Comparison of ENCODE assay signal across 8 cellular contexts in the genomic region with DNA sequence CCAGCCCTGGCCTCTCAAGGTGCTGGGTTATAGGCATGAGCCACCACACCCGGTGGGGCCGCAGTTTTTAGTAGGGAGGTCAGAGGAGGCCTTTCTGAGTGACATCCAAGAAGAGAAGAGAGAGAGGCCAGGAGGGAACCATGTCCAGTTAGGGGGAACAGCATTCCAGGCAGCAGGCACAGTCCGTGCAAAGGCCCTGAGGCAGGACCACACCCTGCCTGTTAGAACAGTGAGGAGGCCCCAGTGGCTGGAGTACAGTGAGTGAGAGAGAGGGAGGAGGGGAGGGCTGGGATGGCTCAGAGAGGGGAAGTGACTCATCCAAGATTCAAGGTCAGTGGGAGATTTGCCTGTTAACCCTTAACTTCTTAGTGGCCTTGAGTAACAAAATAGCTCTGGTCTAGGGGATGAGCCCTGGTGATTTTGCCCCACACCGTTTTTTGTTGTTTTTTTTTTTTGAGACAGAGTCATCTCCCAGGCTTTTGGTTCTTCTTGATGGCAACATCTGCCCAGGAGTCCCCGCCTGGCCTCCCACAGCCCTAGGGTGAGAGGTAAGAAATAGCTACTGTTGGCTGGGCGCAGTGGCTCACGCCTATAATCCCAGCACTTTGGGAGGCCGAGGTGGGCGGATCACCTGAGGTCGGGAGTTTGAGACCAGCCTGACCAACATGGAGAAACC. TPM values are rescaled to one million over a fixed set of nuclear protein-coding genes. Genes with fewer than 3 reads are reported as not detected.
A peak's percentile ranks its signal among the peaks of the same experiment; 100 is the strongest.
DNase-seq lines count a peak whose midpoint lies in the region; ATAC-seq and TF ChIP-seq lines count a peak whose summit lies in the region.

No MANE protein-coding gene starts in this region.

- no peaks in the 10 kb centered on the region for H3K36me3 ChIP-seq in BLaER1

- peak overlapping the region; percentile 15; the same call in 1 of the 2 replicates for H3K27ac ChIP-seq in BLaER1

- H3K4me3 Mint-ChIP-seq in activated CD8-positive, alpha-beta T cell treated with anti-CD3 and anti-CD28 coated beads for 36 hours, result no peak overlapping the region

- H4K20me1 ChIP-seq in BLaER1, result peaks cover 18% of the 10 kb centered on the region

- peak in 66 of 76 experiments; percentile 10 to 94 (median 58) for DNase-seq in HUDEP-2 (lab: John Stamatoyannopoulos, UW; ENCODE audit: unreplicated experiment in 76 of 76)
- peak; percentile 61 for DNase-seq in activated CD8-positive, alpha-beta T cell treated with anti-CD3 and anti-CD28 coated beads for 36 hours
- peak; percentile 85 for DNase-seq in kidney glomerular epithelial cell (lab: John Stamatoyannopoulos, UW)
- no peak for DNase-seq in NCI-H510A (lab: John Stamatoyannopoulos, UW)
- DNase-seq in posterior cingulate gyrus, result no peak

- H3K4me3 ChIP-seq in BLaER1, result no peak overlapping the region

- no peak overlapping the region for H3K27ac Mint-ChIP-seq in activated CD8-positive, alpha-beta T cell treated with anti-CD3 and anti-CD28 coated beads for 36 hours

- peak; percentile 34 for ATAC-seq in activated CD8-positive, alpha-beta T cell treated with anti-CD3 and anti-CD28 coated beads for 36 hours
- ATAC-seq in GM21723 (IDR thresholded peaks at IDR 0.05; ENCODE audit: unreplicated experiment) (no peak), HG03196 (IDR thresholded peaks at IDR 0.05; ENCODE audit: unreplicated experiment) (no peak)

- POLR2A ChIA-PET in activated CD8-positive, alpha-beta T cell treated with anti-CD3 and anti-CD28 coated beads for 36 hours (lab: Charles Lee), result interaction anchor here (0.6 to 8.6 kb wide), 3 partner anchors 40 to 275 kb away, joined by 3 to 82 read pairs (median 5); partner anchors contain the start of gene UHRF1

- TF ChIP-seq CTCF in activated CD8-positive, alpha-beta T cell treated with anti-CD3 and anti-CD28 coated beads for 36 hours (IDR thresholded peaks at IDR 0.05), result no peak

- no peaks in the 10 kb centered on the region for H3K9me3 Mint-ChIP-seq in activated CD8-positive, alpha-beta T cell treated with anti-CD3 and anti-CD28 coated beads for 36 hours

- no peaks in the 10 kb centered on the region for H3K27me3 ChIP-seq in BLaER1

- intact Hi-C loops in activated CD8-positive, alpha-beta T cell treated with anti-CD3 and anti-CD28 coated beads for 36 hours (cut with micrococcal nuclease), result loop anchor here (5.0 kb wide), 2 partner anchors 42 to 162 kb away; no protein-coding TSS in a partner anchor
- intact Hi-C loops in posterior cingulate gyrus (cut with DNase I), result no loop called here

- CTCF ChIA-PET in activated CD8-positive, alpha-beta T cell treated with anti-CD3 and anti-CD28 coated beads for 36 hours (lab: Charles Lee), result interaction anchor here (0.9 to 8.5 kb wide), 7 partner anchors 44 to 162 kb away, joined by 3 to 110 read pairs (median 3); no protein-coding TSS in a partner anchor

- peaks cover 81% of the 10 kb centered on the region for H3K4me1 ChIP-seq in BLaER1

- no peaks in the 10 kb centered on the region for H3K36me3 Mint-ChIP-seq in activated CD8-positive, alpha-beta T cell treated with anti-CD3 and anti-CD28 coated beads for 36 hours (ENCODE audit: low read depth)

- H3K4me2 ChIP-seq in BLaER1, result peak overlapping the region; percentile 11; the same call in 1 of the 2 replicates

- peaks cover 2% of the 10 kb centered on the region for H3K27me3 Mint-ChIP-seq in activated CD8-positive, alpha-beta T cell treated with anti-CD3 and anti-CD28 coated beads for 36 hours

- H3K9ac ChIP-seq in BLaER1, result no peak overlapping the region

- no peaks in the 10 kb centered on the region for H3K9me3 ChIP-seq in BLaER1

- H3K4me1 Mint-ChIP-seq in activated CD8-positive, alpha-beta T cell treated with anti-CD3 and anti-CD28 coated beads for 36 hours (ENCODE audit: low read depth), result peaks cover 16% of the 10 kb centered on the region

RNA-seq across cellular contexts. Expression of gene PLIN3, which starts 2.7 kb away (rescaled TPM):
- 10 to 100 TPM; 15.5 to 23.5 TPM for total RNA-seq in activated CD8-positive, alpha-beta T cell treated with anti-CD3 and anti-CD28 coated beads for 36 hours

RNA-seq across cellular contexts. Expression of gene ARRDC5, which starts 32.5 kb away (rescaled TPM):
- under 1 TPM; 0.18 to 0.20 TPM for total RNA-seq in activated CD8-positive, alpha-beta T cell treated with anti-CD3 and anti-CD28 coated beads for 36 hours

RNA-seq across cellular contexts. Expression of gene TICAM1, which starts 38.7 kb away (rescaled TPM):
- 10 to 100 TPM; 17.4 to 17.5 TPM for total RNA-seq in activated CD8-positive, alpha-beta T cell treated with anti-CD3 and anti-CD28 coated beads for 36 hours

RNA-seq across cellular contexts. Expression of gene UHRF1, which starts 39.1 kb away (rescaled TPM):
- total RNA-seq in activated CD8-positive, alpha-beta T cell treated with anti-CD3 and anti-CD28 coated beads for 36 hours, result 100 to 1,000 TPM; 173 to 175 TPM

Comparison
In these comparisons a context has a peak if more than half of its experiments do, and no peak if none do; other contexts are left out.
1. DNase-seq: peak in HUDEP-2 (66 of 76), activated CD8-positive, alpha-beta T cell treated with anti-CD3 and anti-CD28 coated beads for 36 hours (single experiment) and kidney glomerular epithelial cell (single experiment); none in NCI-H510A (single experiment) and posterior cingulate gyrus (0 of 10).